ENCODE assay signal across 11 cellular contexts in the genomic region with DNA sequence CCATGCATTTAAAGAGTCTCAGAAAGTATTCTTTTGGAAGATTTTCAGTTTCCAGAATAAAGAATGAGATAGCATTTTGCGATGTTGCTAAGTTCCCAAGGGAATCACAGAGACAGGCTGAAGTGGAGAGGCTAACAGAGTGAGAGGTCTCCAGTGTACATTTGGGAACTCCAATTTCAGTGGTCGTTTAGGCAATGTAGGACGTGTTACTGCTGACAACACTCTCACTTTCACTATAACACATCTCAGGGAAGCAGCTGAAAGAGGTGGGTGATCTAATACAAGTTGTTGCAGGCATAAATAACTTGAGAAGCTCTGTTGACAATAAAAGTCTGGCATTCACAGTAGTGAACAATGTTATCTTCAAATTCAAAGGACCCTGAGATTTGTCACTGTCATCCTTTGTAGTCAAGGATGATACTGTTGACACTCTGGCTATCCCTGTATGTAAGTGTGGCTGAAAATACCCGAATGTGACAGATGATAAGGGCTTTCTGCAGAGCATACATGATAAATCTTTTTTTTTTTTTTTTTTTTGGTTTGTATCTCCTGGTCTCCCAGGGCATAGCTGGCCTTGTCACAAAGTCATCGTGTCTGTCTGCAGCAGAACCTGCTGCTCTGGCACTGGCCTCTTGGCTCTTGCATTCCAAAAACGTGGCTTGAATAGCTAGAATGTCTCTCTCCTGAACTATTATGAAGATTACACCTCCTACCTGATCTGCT. TPM values are rescaled to one million over a fixed set of nuclear protein-coding genes. Genes with fewer than 3 reads are reported as not detected.
A peak's percentile ranks its signal among the peaks of the same experiment; 100 is the strongest.
DNase-seq lines count a peak whose midpoint lies in the region; ATAC-seq lines count a peak whose summit lies in the region.
"Had no signal": no experiment of that assay in that cellular context is flagged by ENCODE, and none has a peak within 500 bp of the region (broad histone marks: within the 10 kb centered on the region; RNA-seq: fewer than 3 reads in every experiment).

No MANE protein-coding gene starts in this region.

- DNase-seq in DMS53 (lab: John Stamatoyannopoulos, UW) (peak; percentile 36), DMS53 treated with DMSO at 0.1 percent for 48 hours (lab: John Stamatoyannopoulos, UW; ENCODE audit: unreplicated experiment) (no peak), astrocyte of the hippocampus (ENCODE audit: low read depth, low spot score) (peak; percentile 24), AML-193 (lab: John Stamatoyannopoulos, UW) (no peak), HK-2 (ENCODE audit: unreplicated experiment) (no peak)
- DNase-seq: esophagus squamous epithelium, NCI-H774 had no signal

- peak overlapping the region; percentile 85 for H3K27ac ChIP-seq in temporal lobe (ENCODE audit: low read depth, low read length)
- H3K27ac ChIP-seq: 22Rv1 had no signal

- ATAC-seq in HG03442 (IDR thresholded peaks at IDR 0.05; ENCODE audit: unreplicated experiment): peak; percentile 63
- no peak for ATAC-seq in HG03521 (IDR thresholded peaks at IDR 0.05; ENCODE audit: unreplicated experiment)

RNA-seq across cellular contexts. Expression of gene SCRG1, which starts 50.2 kb away (rescaled TPM):
- total RNA-seq in temporal lobe: 3.0 TPM

Comparison
In these comparisons a context has a peak if more than half of its experiments do, and no peak if none do; other contexts are left out.
1. DNase-seq: peak in DMS53 (single experiment) and astrocyte of the hippocampus (single experiment); none in DMS53 treated with DMSO at 0.1 percent for 48 hours (single experiment), AML-193 (0 of 2) and HK-2 (single experiment).